In genomic region chr19:39539519-39540332, GRCh38 we compare ENCODE assay signal across 1 cellular context.
TF ChIP-seq lines count a peak whose summit lies in the region.

TSS of gene EID2 (minus strand) at chr19:39540161. CDS start at chr19:39540079, 82 bp downstream.

TF ChIP-seq in HEK293, 187 proteins besides CTCF, POLR2A, EP300 and RAD21 (continued from another document and continues in another):
- TF ChIP-seq REST (tag by site-specific recombination; IDR thresholded peaks at IDR 0.05) (no peak), MEIS1 (CRISPR knock-in tag; IDR thresholded peaks at IDR 0.05; ENCODE audit: borderline replicate concordance) (no peak), ZNF37A (tag by site-specific recombination; IDR thresholded peaks at IDR 0.05) (no peak), RBAK (tag by site-specific recombination; IDR thresholded peaks at IDR 0.05) (no peak), ZNF521 (tag by site-specific recombination; IDR thresholded peaks at IDR 0.05) (no peak), ATF2 (tag by site-specific recombination; IDR thresholded peaks at IDR 0.05; ENCODE audit: low read depth) (no peak), ZFP37 (tag by site-specific recombination; IDR thresholded peaks at IDR 0.05) (0 out of 2 replicates have a peak, but pooled peaks have one; percentile 44), ZNF529 (tag by site-specific recombination; IDR thresholded peaks at IDR 0.05; ENCODE audit: insufficient replicate concordance) (no peak), ZNF26 (tag by site-specific recombination; IDR thresholded peaks at IDR 0.05) (no peak), ZFP69B (tag by site-specific recombination; IDR thresholded peaks at IDR 0.05) (no peak), ZNF398 (tag by site-specific recombination; IDR thresholded peaks at IDR 0.05) (no peak), ZNF747 (tag by site-specific recombination; IDR thresholded peaks at IDR 0.05) (no peak), ZNF549 (tag by site-specific recombination; IDR thresholded peaks at IDR 0.05) (no peak), ZNF394 (tag by site-specific recombination; IDR thresholded peaks at IDR 0.05; ENCODE audit: borderline replicate concordance) (peak; percentile 84; the same call in 1 of the 2 replicates), ZNF692 (tag by site-specific recombination; IDR thresholded peaks at IDR 0.05) (peak; percentile 47), SCRT1 (tag by site-specific recombination; IDR thresholded peaks at IDR 0.05; ENCODE audit: borderline replicate concordance) (no peak), ZNF530 (tag by site-specific recombination; IDR thresholded peaks at IDR 0.05; ENCODE audit: low read depth) (no peak), ZNF146 (tag by site-specific recombination; IDR thresholded peaks at IDR 0.05) (no peak), ZNF473 (tag by site-specific recombination; IDR thresholded peaks at IDR 0.05) (no peak), ZNF518A (tag by site-specific recombination; conservative IDR thresholded peaks at IDR 0.05; ENCODE audit: low read depth) (no peak), HOXD13 (CRISPR knock-in tag; IDR thresholded peaks at IDR 0.05; ENCODE audit: borderline replicate concordance) (no peak), ZNF311 (tag by site-specific recombination; IDR thresholded peaks at IDR 0.05; ENCODE audit: borderline replicate concordance) (no peak), AEBP2 (tag by site-specific recombination; IDR thresholded peaks at IDR 0.05; ENCODE audit: borderline replicate concordance) (no peak), ZEB2 (tag by site-specific recombination; IDR thresholded peaks at IDR 0.05) (no peak; the same call in none of the 2 replicates), ZNF174 (tag by site-specific recombination; IDR thresholded peaks at IDR 0.05) (no peak), ZNF626 (tag by site-specific recombination; IDR thresholded peaks at IDR 0.05) (no peak), ZSCAN5A (tag by site-specific recombination; IDR thresholded peaks at IDR 0.05) (no peak), BCL11B (tag by site-specific recombination; IDR thresholded peaks at IDR 0.05; ENCODE audit: low read depth) (no peak), ZNF362 (tag by site-specific recombination; IDR thresholded peaks at IDR 0.05) (no peak), SP2 (tag by site-specific recombination; IDR thresholded peaks at IDR 0.05) (no peak), KLF17 (tag by site-specific recombination; IDR thresholded peaks at IDR 0.05) (peak; percentile 69; the same call in 1 of the 2 replicates), ZNF121 (tag by site-specific recombination; IDR thresholded peaks at IDR 0.05) (no peak), ZNF639 (tag by site-specific recombination; IDR thresholded peaks at IDR 0.05) (no peak), SCRT2 (tag by site-specific recombination; IDR thresholded peaks at IDR 0.05) (no peak), ZNF561 (tag by site-specific recombination; IDR thresholded peaks at IDR 0.05; ENCODE audit: borderline replicate concordance) (no peak; the same call in 1 of the 2 replicates), ZNF350 (tag by site-specific recombination; IDR thresholded peaks at IDR 0.05) (no peak)
